1 cellular context compared by ENCODE assay signal in genomic region chr1:206469933-206470691, GRCh38.
A peak's percentile ranks its signal among the peaks of the same experiment; 100 is the strongest.
TF ChIP-seq lines count a peak whose summit lies in the region.

Gene IKBKE, plus strand, starts transcription at chr1:206470476. Its CDS starts 2,752 bp downstream, at chr1:206473228.

TF ChIP-seq in IMR-90, 13 proteins besides CTCF, POLR2A, EP300 and RAD21 (continued from another document):
- TF ChIP-seq MXI1 (IDR thresholded peaks at IDR 0.05; ENCODE audit: borderline replicate concordance, low read depth, low read length): no peak
- TF ChIP-seq, protein P1, sequence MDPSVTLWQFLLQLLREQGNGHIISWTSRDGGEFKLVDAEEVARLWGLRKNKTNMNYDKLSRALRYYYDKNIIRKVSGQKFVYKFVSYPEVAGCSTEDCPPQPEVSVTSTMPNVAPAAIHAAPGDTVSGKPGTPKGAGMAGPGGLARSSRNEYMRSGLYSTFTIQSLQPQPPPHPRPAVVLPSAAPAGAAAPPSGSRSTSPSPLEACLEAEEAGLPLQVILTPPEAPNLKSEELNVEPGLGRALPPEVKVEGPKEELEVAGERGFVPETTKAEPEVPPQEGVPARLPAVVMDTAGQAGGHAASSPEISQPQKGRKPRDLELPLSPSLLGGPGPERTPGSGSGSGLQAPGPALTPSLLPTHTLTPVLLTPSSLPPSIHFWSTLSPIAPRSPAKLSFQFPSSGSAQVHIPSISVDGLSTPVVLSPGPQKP (IDR thresholded peaks at IDR 0.05; ENCODE audit: borderline replicate concordance, low read depth, low read length): no peak
- TF ChIP-seq RFX5 (IDR thresholded peaks at IDR 0.05; ENCODE audit: low read depth, low read length): no peak
- no peak for TF ChIP-seq USF2 (IDR thresholded peaks at IDR 0.05; ENCODE audit: low read depth, low read length)
- peak; percentile 46; the same call in 1 of the 2 replicates for TF ChIP-seq MAZ (IDR thresholded peaks at IDR 0.05; ENCODE audit: borderline replicate concordance, low read depth, low read length)
- TF ChIP-seq BHLHE40 (IDR thresholded peaks at IDR 0.05; ENCODE audit: low read depth, low read length): no peak
- TF ChIP-seq NFE2L2 (IDR thresholded peaks at IDR 0.05; ENCODE audit: low read depth, low read length): no peak
- TF ChIP-seq CEBPB (IDR thresholded peaks at IDR 0.05; ENCODE audit: low read depth, low read length): no peak
- TF ChIP-seq RCOR1 (IDR thresholded peaks at IDR 0.05; ENCODE audit: insufficient replicate concordance, low read length): no peak
- no peak for TF ChIP-seq SMC3 (IDR thresholded peaks at IDR 0.05; ENCODE audit: low read depth, low read length)
- no peak for TF ChIP-seq FOS (IDR thresholded peaks at IDR 0.05; ENCODE audit: low read depth, low read length)
TF ChIP-seq in IMR-90: peak in this region for 2.
